In the genomic region with DNA sequence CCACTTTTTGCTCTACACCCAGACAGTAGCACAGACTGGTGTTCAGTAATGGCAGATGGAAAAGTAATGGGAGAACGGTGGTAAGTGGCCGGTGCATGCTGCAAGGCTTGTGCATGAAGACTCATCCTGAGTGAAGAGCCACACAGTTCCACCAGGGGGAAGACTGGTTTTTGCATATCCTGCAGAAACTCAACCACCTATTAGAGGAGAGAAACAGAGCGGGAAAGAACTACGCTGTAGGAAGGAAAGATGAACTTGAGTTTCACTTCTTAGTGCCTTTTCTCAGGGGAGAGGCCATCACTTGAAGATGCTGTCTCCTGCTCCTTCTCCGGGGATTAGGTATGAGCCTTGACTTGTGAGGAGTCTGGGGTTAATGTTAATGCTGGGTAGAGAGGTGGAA, we compare ENCODE assay signal across 12 cellular contexts. TPM values are rescaled to one million over a fixed set of nuclear protein-coding genes. Genes with fewer than 3 reads are reported as not detected.
DNase-seq lines count a peak whose midpoint lies in the region; ATAC-seq, FAIRE-seq and TF ChIP-seq lines count a peak whose summit lies in the region.
"Had no signal": no experiment of that assay in that cellular context is flagged by ENCODE, and none has a peak within 500 bp of the region (broad histone marks: within the 10 kb centered on the region; RNA-seq: fewer than 3 reads in every experiment).

No MANE protein-coding gene starts in this region.

- DNase-seq in CD14-positive monocyte (ENCODE audit: low spot score) (no peak), HEK293T (ENCODE audit: extremely low spot score) (peak; percentile 33), keratinocyte (ENCODE audit: low read depth, low spot score) (no peak), middle frontal gyrus (ENCODE audit: extremely low spot score, low spot score) (no peak)
- DNase-seq in stimulated activated CD4-positive, alpha-beta T cell treated with anti-CD3 and anti-CD28 coated beads, Interleukin-4, amount 100 ng/mL, for 1 hour = no peak
- DNase-seq in activated naive CD4-positive, alpha-beta T cell treated with anti-CD3 and anti-CD28 coated beads, Interleukin-2, amount 50 U/mL, for 16 hours = no peak
- DNase-seq: activated CD4-positive, alpha-beta T cell treated with anti-CD3 and anti-CD28 coated beads, Interleukin-2, amount 10 ng/mL, durations not matched to agents 7 days and 5 days; NCI-H2107 had no signal

- no peak overlapping the region for H3K27ac ChIP-seq in keratinocyte (ENCODE audit: control insufficient read depth, insufficient read depth, low read length)

- H3K36me3 ChIP-seq in keratinocyte (ENCODE audit: control insufficient read depth in 2 of 2, extremely low read depth in 1 of 2, insufficient read depth in 2 of 2, low read length in 2 of 2) = peaks cover 0 to 3% of the 10 kb centered on the region in 2 experiments

- FAIRE-seq in TTC549 (lab: Jason Lieb, UNC) = peak; percentile 11
- FAIRE-seq in keratinocyte (lab: Jason Lieb, UNC) = no peak
- FAIRE-seq: colon had no signal

- H3K27me3 Mint-ChIP-seq in CD14-positive monocyte (ENCODE audit: low read depth in 3 of 3) = peaks cover 0 to 4% (median 3%) of the 10 kb centered on the region in 3 donors

- no peak overlapping the region for H3K9ac ChIP-seq in keratinocyte (ENCODE audit: control insufficient read depth, extremely low read depth, insufficient read depth, low read length)

- POLR2A ChIA-PET in HEK293T (lab: Yijun Ruan, JAX) = no interaction called here

- intact Hi-C loops in CD14-positive monocyte (cut with micrococcal nuclease) = no loop called here

- no peaks in the 10 kb centered on the region for H4K20me1 ChIP-seq in keratinocyte (ENCODE audit: control insufficient read depth, extremely low read depth, insufficient read depth, low read length)

- H3K4me3 Mint-ChIP-seq in CD14-positive monocyte = no peak overlapping the region
- H3K4me3 Mint-ChIP-seq: activated CD4-positive, alpha-beta T cell treated with anti-CD3 and anti-CD28 coated beads, Interleukin-2, amount 10 ng/mL, durations not matched to agents 7 days and 5 days had no signal

- no peaks in the 10 kb centered on the region for H3K9me1 ChIP-seq in keratinocyte (ENCODE audit: control insufficient read depth, extremely low read depth, insufficient read depth, low read length)

- H3K4me1 ChIP-seq in keratinocyte (ENCODE audit: control insufficient read depth, extremely low read depth, insufficient read depth, low read length) = peaks cover 12% of the 10 kb centered on the region

- TF ChIP-seq CTCF in CD14-positive monocyte (IDR thresholded peaks at IDR 0.05) = peak; percentile 3
- peak; percentile 16 to 34 (median 26) for TF ChIP-seq CTCF in keratinocyte (optimal IDR thresholded peaks at IDR 0.05 in 1 of 3, IDR thresholded peaks at IDR 0.05 in 1 of 3, conservative IDR thresholded peaks at IDR 0.05 in 1 of 3; ENCODE audit: extremely low read depth in 1 of 3, insufficient read depth in 2 of 3, low read length in 3 of 3)

- peaks cover 7% of the 10 kb centered on the region for H3K4me1 Mint-ChIP-seq in CD14-positive monocyte
- H3K4me1 Mint-ChIP-seq: activated CD4-positive, alpha-beta T cell treated with anti-CD3 and anti-CD28 coated beads, Interleukin-2, amount 10 ng/mL, durations not matched to agents 7 days and 5 days had no signal

- no peak overlapping the region for H3K4me3 ChIP-seq in keratinocyte (ENCODE audit: control insufficient read depth in 2 of 3, extremely low read depth in 1 of 3, insufficient read depth in 2 of 3, low read depth in 1 of 3, low read length in 3 of 3)
- H3K4me3 ChIP-seq: lung had no signal

- no peaks in the 10 kb centered on the region for H3K27me3 ChIP-seq in keratinocyte (ENCODE audit: control insufficient read depth, extremely low read depth, insufficient read depth, low read length)

- H3K9me3 Mint-ChIP-seq in CD14-positive monocyte = peaks cover 0 to 1% (median 0%) of the 10 kb centered on the region in 7 donors
- H3K9me3 Mint-ChIP-seq: activated CD4-positive, alpha-beta T cell treated with anti-CD3 and anti-CD28 coated beads, Interleukin-2, amount 10 ng/mL, durations not matched to agents 7 days and 5 days had no signal

- ATAC-seq in GM21515 (IDR thresholded peaks at IDR 0.05; ENCODE audit: unreplicated experiment) = no peak

- dilution Hi-C loops in keratinocyte (cut with MboI; ENCODE audit: extremely low pct_ligation_motif_present, low sequenced_read_pairs) = no loop called here

- no peak overlapping the region for H2AFZ ChIP-seq in keratinocyte (ENCODE audit: control insufficient read depth, low read length)

- CTCF ChIA-PET in HEK293T (lab: Yijun Ruan, JAX) = no interaction called here

- H3K4me2 ChIP-seq in keratinocyte (ENCODE audit: control insufficient read depth, extremely low read depth, insufficient read depth, low read depth, low read length) = no peak overlapping the region

- peak overlapping the region in 1 of 7 donors; percentile 64 for H3K27ac Mint-ChIP-seq in CD14-positive monocyte
- H3K27ac Mint-ChIP-seq: activated CD4-positive, alpha-beta T cell treated with anti-CD3 and anti-CD28 coated beads, Interleukin-2, amount 10 ng/mL, durations not matched to agents 7 days and 5 days had no signal

- no peaks in the 10 kb centered on the region for H3K79me2 ChIP-seq in keratinocyte (ENCODE audit: control insufficient read depth, insufficient read depth, low read length)

- no peaks in the 10 kb centered on the region for H3K36me3 Mint-ChIP-seq in CD14-positive monocyte

- no peaks in the 10 kb centered on the region for H3K9me3 ChIP-seq in keratinocyte (ENCODE audit: control insufficient read depth, low read depth, low read length)

TF ChIP-seq in HEK293T, 16 proteins besides CTCF, POLR2A, EP300 and RAD21:
- TF ChIP-seq NFRKB (IDR thresholded peaks at IDR 0.05) (no peak), L3MBTL2 (conservative IDR thresholded peaks at IDR 0.05) (peak; percentile 23; the same call in 1 of the 2 replicates)

RNA-seq across cellular contexts. Expression of a gene that starts 9.4 kb away (rescaled TPM):
- not detected for polyA plus RNA-seq in CD14-positive monocyte
- 5.9 to 34.6 TPM (median 9.1 TPM) in 3 replicates for polyA plus RNA-seq in keratinocyte
- polyA plus RNA-seq in keratinocyte (2011; ENCODE audit: low read depth) = 39.8 TPM
- polyA plus RNA-seq in keratinocyte (2011; cell fraction: cytosol; rRNA removed) = 9.5 and 14.0 TPM in 2 replicates
- 4.1 and 4.2 TPM in 2 replicates for polyA plus RNA-seq in keratinocyte (2011; cell fraction: nucleus; rRNA removed)
- 60.7 and 196 TPM in 2 replicates for polyA plus RNA-seq in keratinocyte (2012; ENCODE audit: low replicate concordance)
- 6.1 to 31.9 TPM (median 9.3 TPM) in 3 replicates for polyA minus RNA-seq in keratinocyte
- 5.6 TPM for polyA minus RNA-seq in keratinocyte (2011; cell fraction: cytosol; rRNA and poly(A)+ RNA removed)
- polyA minus RNA-seq in keratinocyte (2011; cell fraction: nucleus; rRNA and poly(A)+ RNA removed) = 0.74 and 1.5 TPM in 2 replicates

RNA-seq across cellular contexts. Expression of a gene that starts 31.0 kb away (rescaled TPM):
- polyA plus RNA-seq in CD14-positive monocyte = 10 to 100 TPM; 30.5 to 37.2 TPM
- polyA plus RNA-seq in keratinocyte = 11.5 to 39.7 TPM (median 20.5 TPM) in 3 replicates
- 36.0 TPM for polyA plus RNA-seq in keratinocyte (2011; ENCODE audit: low read depth)
- 26.4 and 39.9 TPM in 2 replicates for polyA plus RNA-seq in keratinocyte (2011; cell fraction: cytosol; rRNA removed)
- polyA plus RNA-seq in keratinocyte (2011; cell fraction: nucleus; rRNA removed) = 24.6 and 28.7 TPM in 2 replicates
- polyA plus RNA-seq in keratinocyte (2012; ENCODE audit: low replicate concordance) = 35.9 and 60.3 TPM in 2 replicates
- polyA minus RNA-seq in keratinocyte = 15.0 to 24.3 TPM (median 18.9 TPM) in 3 replicates
- polyA minus RNA-seq in keratinocyte (2011; cell fraction: cytosol; rRNA and poly(A)+ RNA removed) = 18.6 TPM
- polyA minus RNA-seq in keratinocyte (2011; cell fraction: nucleus; rRNA and poly(A)+ RNA removed) = 12.5 and 23.7 TPM in 2 replicates

Comparison
In these comparisons a context has a peak if more than half of its experiments do, and no peak if none do; other contexts are left out.
1. RNA of a gene that starts 9.4 kb away (polyA plus RNA-seq): 4.1 to 196 TPM in keratinocyte; not detected in CD14-positive monocyte; every median in the first group is over 4 times any median in the second.